14 cellular contexts compared by ENCODE assay signal in genomic region chr19:10115392-10116084, GRCh38. TPM values are rescaled to one million over a fixed set of nuclear protein-coding genes. Genes with fewer than 3 reads are reported as not detected.
DNase-seq lines count a peak whose midpoint lies in the region; ATAC-seq, FAIRE-seq and TF ChIP-seq lines count a peak whose summit lies in the region.
"Had no signal": no experiment of that assay in that cellular context is flagged by ENCODE, and none has a peak within 500 bp of the region (broad histone marks: within the 10 kb centered on the region; RNA-seq: fewer than 3 reads in every experiment).

No MANE protein-coding gene starts in this region.

- DNase-seq in activated naive CD4-positive, alpha-beta T cell treated with Interleukin-2 at 50 U/mL for 16 hours: no peak
- DNase-seq in KBM-7 (peak; percentile 30), K562 (ENCODE audit: extremely low read depth in 1 of 4, low spot score in 3 of 4) (peak in 1 of 4 experiments; percentile 14), smooth muscle cell (lab: John Stamatoyannopoulos, UW; ENCODE audit: unreplicated experiment) (no peak), germinal center (ENCODE audit: low spot score) (no peak)
- no peak for DNase-seq in stimulated activated effector memory CD8-positive, alpha-beta T cell treated with anti-CD3 and anti-CD28 coated beads, Interleukin-12 subunit alpha, Interleukin-12 subunit beta, amount 100 ng/mL, for 72 hours (ENCODE audit: low spot score in 2 of 2)
- DNase-seq: AML-193, NCI-H1417 treated with DMSO at 0.1 percent for 48 hours, NCI-H510A treated with DMSO at 0.1 percent for 48 hours had no signal

- CTCF ChIA-PET in K562 (lab: Yijun Ruan, JAX; ENCODE audit: low intra/inter-chr PET ratio): no interaction called here

- peaks cover 9% of the 10 kb centered on the region for H3K36me3 Mint-ChIP-seq in activated naive CD4-positive, alpha-beta T cell treated with anti-CD3 and anti-CD28 coated beads, Interleukin-2, amount 50 U/mL, for 24 hours
- H3K36me3 Mint-ChIP-seq in stimulated activated effector memory CD8-positive, alpha-beta T cell treated with anti-CD3 and anti-CD28 coated beads, Interleukin-12 subunit alpha, Interleukin-12 subunit beta, amount 100 ng/mL, for 72 hours: peaks cover 96% of the 10 kb centered on the region

- in situ Hi-C loops in KBM-7 (cut with MboI; ENCODE audit: low pct_unique_long_range_greater_than_20kb, low sequenced_read_pairs): no loop called here
- in situ Hi-C loops in K562 (cut with MboI): no loop called here

- FAIRE-seq in K562 (lab: Jason Lieb, UNC): no peak
- FAIRE-seq: bronchial epithelial cell, TTC549 had no signal

- H3K27me3 ChIP-seq in K562 (ENCODE audit: control insufficient read depth in 2 of 2, insufficient read depth in 2 of 2, low read length in 2 of 2): no peaks in the 10 kb centered on the region
- H3K27me3 ChIP-seq in smooth muscle cell (ENCODE audit: low read depth): no peaks in the 10 kb centered on the region

- no peak for TF ChIP-seq RAD21 in K562 (CRISPR knock-in tag; conservative IDR thresholded peaks at IDR 0.05 in 1 of 2, IDR thresholded peaks at IDR 0.05 in 1 of 2)

- no peak for ATAC-seq in K562
- ATAC-seq in stimulated activated effector memory CD8-positive, alpha-beta T cell treated with anti-CD3 and anti-CD28 coated beads, Interleukin-12 subunit alpha, Interleukin-12 subunit beta, amount 100 ng/mL, for 72 hours: no peak
- no peak for ATAC-seq in GM21717 (IDR thresholded peaks at IDR 0.05; ENCODE audit: unreplicated experiment)

- peak; percentile 67 for TF ChIP-seq POLR2A in K562 (conservative IDR thresholded peaks at IDR 0.05)

- H3K4me3 Mint-ChIP-seq in activated naive CD4-positive, alpha-beta T cell treated with anti-CD3 and anti-CD28 coated beads, Interleukin-2, amount 50 U/mL, for 24 hours: peak overlapping the region; percentile 19
- H3K4me3 Mint-ChIP-seq in stimulated activated effector memory CD8-positive, alpha-beta T cell treated with anti-CD3 and anti-CD28 coated beads, Interleukin-12 subunit alpha, Interleukin-12 subunit beta, amount 100 ng/mL, for 72 hours: no peak overlapping the region

- H3K36me3 ChIP-seq in K562 (ENCODE audit: control insufficient read depth, insufficient read depth, low read length) (peaks cover 55% of the 10 kb centered on the region; the same call in 2 of the 3 replicates), smooth muscle cell (ENCODE audit: low read depth) (no peaks in the 10 kb centered on the region)

- TF ChIP-seq EP300 in K562 (IDR thresholded peaks at IDR 0.05; ENCODE audit: low read length): no peak

- H3K9me3 ChIP-seq in K562 (replicated peaks; ENCODE audit: control insufficient read depth, insufficient read depth, low read depth, low read length) (no peaks in the 10 kb centered on the region), smooth muscle cell (replicated peaks; ENCODE audit: low read depth) (no peaks in the 10 kb centered on the region)

- H4K20me1 ChIP-seq in K562 (replicated peaks; ENCODE audit: control insufficient read depth, insufficient read depth, low read length) (peaks cover 5% of the 10 kb centered on the region; the same call in 1 of the 2 replicates), smooth muscle cell (ENCODE audit: low read depth) (peaks cover 3% of the 10 kb centered on the region)

- H3K27me3 Mint-ChIP-seq in activated naive CD4-positive, alpha-beta T cell treated with anti-CD3 and anti-CD28 coated beads, Interleukin-2, amount 50 U/mL, for 24 hours: no peaks in the 10 kb centered on the region

- no peaks in the 10 kb centered on the region for H3K9me3 Mint-ChIP-seq in activated naive CD4-positive, alpha-beta T cell treated with anti-CD3 and anti-CD28 coated beads, Interleukin-2, amount 50 U/mL, for 24 hours
- H3K9me3 Mint-ChIP-seq in stimulated activated effector memory CD8-positive, alpha-beta T cell treated with anti-CD3 and anti-CD28 coated beads, Interleukin-12 subunit alpha, Interleukin-12 subunit beta, amount 100 ng/mL, for 72 hours: no peaks in the 10 kb centered on the region

- TF ChIP-seq CTCF in K562 (IDR thresholded peaks at IDR 0.05 in 2 of 3, conservative IDR thresholded peaks at IDR 0.05 in 1 of 3; ENCODE audit: insufficient read depth in 2 of 3, low read depth in 1 of 3, low read length in 3 of 3) (no peak), smooth muscle cell (IDR thresholded peaks at IDR 0.05; ENCODE audit: borderline replicate concordance, insufficient read depth, poor library complexity, severe bottlenecking) (no peak)

- peak overlapping the region; percentile 92 for H3K27ac Mint-ChIP-seq in activated naive CD4-positive, alpha-beta T cell treated with anti-CD3 and anti-CD28 coated beads, Interleukin-2, amount 50 U/mL, for 24 hours
- peak overlapping the region; percentile 91 for H3K27ac Mint-ChIP-seq in stimulated activated effector memory CD8-positive, alpha-beta T cell treated with anti-CD3 and anti-CD28 coated beads, Interleukin-12 subunit alpha, Interleukin-12 subunit beta, amount 100 ng/mL, for 72 hours

- H3K4me1 Mint-ChIP-seq in activated naive CD4-positive, alpha-beta T cell treated with anti-CD3 and anti-CD28 coated beads, Interleukin-2, amount 50 U/mL, for 24 hours: peaks cover 42% of the 10 kb centered on the region
- H3K4me1 Mint-ChIP-seq in stimulated activated effector memory CD8-positive, alpha-beta T cell treated with anti-CD3 and anti-CD28 coated beads, Interleukin-12 subunit alpha, Interleukin-12 subunit beta, amount 100 ng/mL, for 72 hours: peaks cover 69% of the 10 kb centered on the region

- POLR2A ChIA-PET in K562 (lab: Yijun Ruan, JAX): interaction anchor here (0.7 to 5.8 kb wide), 6 partner anchors 8 to 361 kb away, joined by 3 to 49 read pairs (median 4); partner anchors contain the start of gene PPAN

- BruUV-seq in K562 (replicated peaks; lab: Mats Ljungman, UMichigan): TSS peak; percentile 3

- intact Hi-C loops in K562 (cut with micrococcal nuclease): no loop called here

- H2AFZ ChIP-seq in K562 (ENCODE audit: low read depth, low read length): no peak overlapping the region
- no peak overlapping the region for H2AFZ ChIP-seq in smooth muscle cell (ENCODE audit: low read depth)

- H3K27ac ChIP-seq in K562 (ENCODE audit: extremely low read depth, low read depth, low read length) (no peak overlapping the region), smooth muscle cell (ENCODE audit: low read depth) (no peak overlapping the region)

- no peaks in the 10 kb centered on the region for H3K9me1 ChIP-seq in K562 (ENCODE audit: control insufficient read depth, insufficient read depth, low read length)

- 93% methylated on average over 35 of the region's 45 CpGs for WGBS in K562 (ENCODE audit: insufficient coverage, low coverage, missing lambda C conversion rate)
- 96% methylated on average over 43 of the region's 45 CpGs for WGBS in smooth muscle cell (ENCODE audit: low lambda C conversion rate)

- H3K79me2 ChIP-seq in K562 (ENCODE audit: control insufficient read depth, insufficient read depth, low read length): peaks cover 15% of the 10 kb centered on the region
- H3K79me2 ChIP-seq in smooth muscle cell (ENCODE audit: low read depth): peaks cover 24% of the 10 kb centered on the region

- no peak overlapping the region for H3K4me3 ChIP-seq in K562
- no peak overlapping the region for H3K4me3 ChIP-seq in smooth muscle cell
- H3K4me3 ChIP-seq: lung had no signal

- peaks cover 10% of the 10 kb centered on the region for H3F3A ChIP-seq in smooth muscle cell (ENCODE audit: low read depth)

- H3K4me1 ChIP-seq in K562 (replicated peaks in 1 of 2; ENCODE audit: control insufficient read depth in 2 of 2, insufficient read depth in 2 of 2, low read length in 2 of 2) (peaks cover 3 to 90% of the 10 kb centered on the region in 2 experiments; a peak in 3 of 5 replicates), smooth muscle cell (ENCODE audit: low read depth) (peaks cover 5% of the 10 kb centered on the region)

- H3K4me2 ChIP-seq in K562 (ENCODE audit: insufficient read depth, low read length) (no peak overlapping the region), smooth muscle cell (no peak overlapping the region)

- no peak overlapping the region for H3K9ac ChIP-seq in K562 (ENCODE audit: insufficient read depth in 1 of 2, low read depth in 2 of 2, low read length in 2 of 2)
- no peak overlapping the region for H3K9ac ChIP-seq in smooth muscle cell (ENCODE audit: low read depth)

RNA-seq across cellular contexts. Expression of gene P2RY11, which starts 4.0 kb away (rescaled TPM):
- 7.8 and 42.3 TPM in 2 replicates for total RNA-seq in K562 (2011; cell fraction: chromatin; rRNA removed; ENCODE audit: low replicate concordance)
- total RNA-seq in K562 (2011; cell fraction: nucleolus; rRNA removed): 18.0 and 23.8 TPM in 2 replicates
- 12.8 and 19.6 TPM in 2 replicates for total RNA-seq in K562 (2011; cell fraction: nucleoplasm; rRNA removed)
- 1.5 and 3.2 TPM in 2 replicates for total RNA-seq in K562 (2014; rRNA removed)
- 1.4 and 1.5 TPM in 2 replicates for total RNA-seq in K562 (2014; rRNA removed; fragmentation: Illumina TruSeq; extraction: Trizol)
- 4.6 TPM in 2 replicates for total RNA-seq in K562 (2015; rRNA removed; fragmentation: Illumina TruSeq; extraction: Trizol)
- total RNA-seq in K562 (2021): 10.1 and 10.2 TPM in 2 replicates
- 2.4 and 6.5 TPM in 2 replicates for polyA plus RNA-seq in K562 (2011; rRNA removed)
- polyA plus RNA-seq in K562 (2011; cell fraction: cytosol; rRNA removed): 5.8 and 7.6 TPM in 2 replicates
- 9.8 and 12.6 TPM in 2 replicates for polyA plus RNA-seq in K562 (2011; cell fraction: nucleus; rRNA removed)
- 6.2 and 11.6 TPM in 2 replicates for polyA plus RNA-seq in K562 (2012)
- 1.5 and 2.1 TPM in 2 replicates for polyA plus RNA-seq in K562 (2014; fragmentation: Illumina TruSeq; extraction: Trizol)
- polyA plus RNA-seq in K562 (2014; fragmentation: Nextera tagmentation; extraction: Ambion mirVana): under 1 TPM; 0.03 to 0.07 TPM
- 4.5 and 5.9 TPM in 2 replicates for polyA plus RNA-seq in K562 (2014; rRNA removed)
- polyA minus RNA-seq in K562 (2011; rRNA and poly(A)+ RNA removed): 1.5 and 1.9 TPM in 2 replicates
- polyA minus RNA-seq in K562 (2011; cell fraction: cytosol; rRNA and poly(A)+ RNA removed): 2.6 and 7.6 TPM in 2 replicates
- polyA minus RNA-seq in K562 (2011; cell fraction: nucleus; rRNA and poly(A)+ RNA removed): 3.8 and 4.9 TPM in 2 replicates
- 1.5 and 2.0 TPM in 2 replicates for total RNA-seq in smooth muscle cell
- 3.8 and 9.7 TPM in 2 replicates for polyA plus RNA-seq in smooth muscle cell

RNA-seq across cellular contexts. Expression of gene EIF3G, which starts 4.2 kb away (rescaled TPM):
- total RNA-seq in K562 (2011; cell fraction: chromatin; rRNA removed; ENCODE audit: low replicate concordance): 149 and 492 TPM in 2 replicates
- 401 and 445 TPM in 2 replicates for total RNA-seq in K562 (2011; cell fraction: nucleolus; rRNA removed)
- 251 and 254 TPM in 2 replicates for total RNA-seq in K562 (2011; cell fraction: nucleoplasm; rRNA removed)
- total RNA-seq in K562 (2014; rRNA removed): 496 and 567 TPM in 2 replicates
- total RNA-seq in K562 (2014; rRNA removed; fragmentation: Illumina TruSeq; extraction: Trizol): 180 and 183 TPM in 2 replicates
- total RNA-seq in K562 (2015; rRNA removed; fragmentation: Illumina TruSeq; extraction: Trizol): 303 and 312 TPM in 2 replicates
- 388 and 395 TPM in 2 replicates for total RNA-seq in K562 (2021)
- 119 and 135 TPM in 2 replicates for polyA plus RNA-seq in K562 (2011; rRNA removed)
- 195 and 287 TPM in 2 replicates for polyA plus RNA-seq in K562 (2011; cell fraction: cytosol; rRNA removed)
- polyA plus RNA-seq in K562 (2011; cell fraction: nucleus; rRNA removed): 588 and 868 TPM in 2 replicates
- polyA plus RNA-seq in K562 (2012): 313 and 327 TPM in 2 replicates
- 338 and 435 TPM in 2 replicates for polyA plus RNA-seq in K562 (2014; fragmentation: Illumina TruSeq; extraction: Trizol)
- 10 to 100 TPM; 35.3 to 53.8 TPM for polyA plus RNA-seq in K562 (2014; fragmentation: Nextera tagmentation; extraction: Ambion mirVana)
- 299 and 361 TPM in 2 replicates for polyA plus RNA-seq in K562 (2014; rRNA removed)
- 37.8 and 59.9 TPM in 2 replicates for polyA minus RNA-seq in K562 (2011; rRNA and poly(A)+ RNA removed)
- 98.8 and 105 TPM in 2 replicates for polyA minus RNA-seq in K562 (2011; cell fraction: cytosol; rRNA and poly(A)+ RNA removed)
- 95.6 and 97.2 TPM in 2 replicates for polyA minus RNA-seq in K562 (2011; cell fraction: nucleus; rRNA and poly(A)+ RNA removed)
- total RNA-seq in smooth muscle cell: 138 and 164 TPM in 2 replicates
- 185 and 196 TPM in 2 replicates for polyA plus RNA-seq in smooth muscle cell

RNA-seq across cellular contexts. Expression of gene PPAN, which starts 9.4 kb away (rescaled TPM):
- 43.7 and 158 TPM in 2 replicates for total RNA-seq in K562 (2011; cell fraction: chromatin; rRNA removed; ENCODE audit: low replicate concordance)
- total RNA-seq in K562 (2011; cell fraction: nucleolus; rRNA removed): 136 and 158 TPM in 2 replicates
- 72.6 and 76.3 TPM in 2 replicates for total RNA-seq in K562 (2011; cell fraction: nucleoplasm; rRNA removed)
- total RNA-seq in K562 (2014; rRNA removed) (111 and 141 TPM in 2 replicates), K562 (2014; rRNA removed; fragmentation: Illumina TruSeq; extraction: Trizol) (21.1 and 29.3 TPM in 2 replicates), K562 (2015; rRNA removed; fragmentation: Illumina TruSeq; extraction: Trizol) (76.2 and 78.6 TPM in 2 replicates), K562 (2021) (113 and 122 TPM in 2 replicates), smooth muscle cell (9.7 and 11.1 TPM in 2 replicates)
- polyA plus RNA-seq in K562 (2011; rRNA removed) (43.2 and 54.4 TPM in 2 replicates), K562 (2014; fragmentation: Illumina TruSeq; extraction: Trizol) (59.1 and 66.9 TPM in 2 replicates), K562 (2014; fragmentation: Nextera tagmentation; extraction: Ambion mirVana) (1 to 10 TPM; 2.2 to 4.9 TPM), K562 (2014; rRNA removed) (129 TPM in 2 replicates), smooth muscle cell (22.6 and 25.6 TPM in 2 replicates)
- polyA plus RNA-seq in K562 (2011; cell fraction: cytosol; rRNA removed): 55.0 and 104 TPM in 2 replicates
- 120 and 211 TPM in 2 replicates for polyA plus RNA-seq in K562 (2011; cell fraction: nucleus; rRNA removed)
- 52.6 and 75.7 TPM in 2 replicates for polyA plus RNA-seq in K562 (2012)
- polyA minus RNA-seq in K562 (2011; rRNA and poly(A)+ RNA removed): 26.1 and 49.0 TPM in 2 replicates
- 66.1 and 69.2 TPM in 2 replicates for polyA minus RNA-seq in K562 (2011; cell fraction: cytosol; rRNA and poly(A)+ RNA removed)
- 65.4 and 68.5 TPM in 2 replicates for polyA minus RNA-seq in K562 (2011; cell fraction: nucleus; rRNA and poly(A)+ RNA removed)

RNA-seq across cellular contexts. Expression of gene ANGPTL6, which starts 13.1 kb away (rescaled TPM):
- 0.81 and 2.5 TPM in 2 replicates for total RNA-seq in K562 (2011; cell fraction: chromatin; rRNA removed; ENCODE audit: low replicate concordance)
- 1.8 and 3.0 TPM in 2 replicates for total RNA-seq in K562 (2011; cell fraction: nucleolus; rRNA removed)
- 1.6 and 2.9 TPM in 2 replicates for total RNA-seq in K562 (2011; cell fraction: nucleoplasm; rRNA removed)
- total RNA-seq in K562 (2014; rRNA removed): 0.86 and 2.1 TPM in 2 replicates
- 0.38 and 0.58 TPM in 2 replicates for total RNA-seq in K562 (2014; rRNA removed; fragmentation: Illumina TruSeq; extraction: Trizol)
- total RNA-seq in K562 (2015; rRNA removed; fragmentation: Illumina TruSeq; extraction: Trizol): 0.23 and 0.36 TPM in 2 replicates
- total RNA-seq in K562 (2021): 0.42 and 0.58 TPM in 2 replicates
- 0.54 and 0.83 TPM in 2 replicates for polyA plus RNA-seq in K562 (2011; rRNA removed)
- 0.66 and 1.6 TPM in 2 replicates for polyA plus RNA-seq in K562 (2011; cell fraction: cytosol; rRNA removed)
- polyA plus RNA-seq in K562 (2011; cell fraction: nucleus; rRNA removed): 1.4 and 4.2 TPM in 2 replicates
- polyA plus RNA-seq in K562 (2012): 0.51 and 0.70 TPM in 2 replicates
- polyA plus RNA-seq in K562 (2014; fragmentation: Illumina TruSeq; extraction: Trizol): 0.22 and 0.43 TPM in 2 replicates
- not detected for polyA plus RNA-seq in K562 (2014; fragmentation: Nextera tagmentation; extraction: Ambion mirVana)
- 0.31 and 0.97 TPM in 2 replicates for polyA plus RNA-seq in K562 (2014; rRNA removed)
- polyA minus RNA-seq in K562 (2011; rRNA and poly(A)+ RNA removed): 0.09 and 0.21 TPM in 2 replicates
- 1.4 TPM in 1 of 2 replicates, not detected in the other for polyA minus RNA-seq in K562 (2011; cell fraction: cytosol; rRNA and poly(A)+ RNA removed)
- polyA minus RNA-seq in K562 (2011; cell fraction: nucleus; rRNA and poly(A)+ RNA removed): 0.33 and 1.8 TPM in 2 replicates
- 3.5 and 5.5 TPM in 2 replicates for total RNA-seq in smooth muscle cell
- polyA plus RNA-seq in smooth muscle cell: 7.2 and 8.6 TPM in 2 replicates

RNA-seq across cellular contexts. Expression of gene SHFL, which starts 29.4 kb away (rescaled TPM):
- total RNA-seq in K562 (2011; cell fraction: chromatin; rRNA removed; ENCODE audit: low replicate concordance): 31.5 and 78.2 TPM in 2 replicates
- 47.9 and 51.2 TPM in 2 replicates for total RNA-seq in K562 (2011; cell fraction: nucleolus; rRNA removed)
- total RNA-seq in K562 (2011; cell fraction: nucleoplasm; rRNA removed): 41.4 and 44.2 TPM in 2 replicates
- 13.0 and 16.6 TPM in 2 replicates for total RNA-seq in K562 (2014; rRNA removed)
- 5.8 and 6.4 TPM in 2 replicates for total RNA-seq in K562 (2014; rRNA removed; fragmentation: Illumina TruSeq; extraction: Trizol)
- 6.8 and 7.5 TPM in 2 replicates for total RNA-seq in K562 (2015; rRNA removed; fragmentation: Illumina TruSeq; extraction: Trizol)
- 15.1 and 16.4 TPM in 2 replicates for total RNA-seq in K562 (2021)
- 10.5 and 13.7 TPM in 2 replicates for polyA plus RNA-seq in K562 (2011; rRNA removed)
- 9.5 and 19.0 TPM in 2 replicates for polyA plus RNA-seq in K562 (2011; cell fraction: cytosol; rRNA removed)
- 60.4 and 126 TPM in 2 replicates for polyA plus RNA-seq in K562 (2011; cell fraction: nucleus; rRNA removed)
- 13.8 and 24.0 TPM in 2 replicates for polyA plus RNA-seq in K562 (2012)
- 14.1 and 16.8 TPM in 2 replicates for polyA plus RNA-seq in K562 (2014; fragmentation: Illumina TruSeq; extraction: Trizol)
- polyA plus RNA-seq in K562 (2014; fragmentation: Nextera tagmentation; extraction: Ambion mirVana): 1 to 10 TPM; 1.5 to 2.6 TPM
- polyA plus RNA-seq in K562 (2014; rRNA removed): 22.6 and 25.7 TPM in 2 replicates
- 3.4 and 7.6 TPM in 2 replicates for polyA minus RNA-seq in K562 (2011; rRNA and poly(A)+ RNA removed)
- polyA minus RNA-seq in K562 (2011; cell fraction: cytosol; rRNA and poly(A)+ RNA removed): 3.1 and 3.3 TPM in 2 replicates
- polyA minus RNA-seq in K562 (2011; cell fraction: nucleus; rRNA and poly(A)+ RNA removed): 10.0 and 21.1 TPM in 2 replicates
- total RNA-seq in smooth muscle cell: 13.7 and 15.6 TPM in 2 replicates
- polyA plus RNA-seq in smooth muscle cell: 22.6 and 28.7 TPM in 2 replicates
